Comparison of ENCODE assay signal across 1 cellular context in the genomic region with DNA sequence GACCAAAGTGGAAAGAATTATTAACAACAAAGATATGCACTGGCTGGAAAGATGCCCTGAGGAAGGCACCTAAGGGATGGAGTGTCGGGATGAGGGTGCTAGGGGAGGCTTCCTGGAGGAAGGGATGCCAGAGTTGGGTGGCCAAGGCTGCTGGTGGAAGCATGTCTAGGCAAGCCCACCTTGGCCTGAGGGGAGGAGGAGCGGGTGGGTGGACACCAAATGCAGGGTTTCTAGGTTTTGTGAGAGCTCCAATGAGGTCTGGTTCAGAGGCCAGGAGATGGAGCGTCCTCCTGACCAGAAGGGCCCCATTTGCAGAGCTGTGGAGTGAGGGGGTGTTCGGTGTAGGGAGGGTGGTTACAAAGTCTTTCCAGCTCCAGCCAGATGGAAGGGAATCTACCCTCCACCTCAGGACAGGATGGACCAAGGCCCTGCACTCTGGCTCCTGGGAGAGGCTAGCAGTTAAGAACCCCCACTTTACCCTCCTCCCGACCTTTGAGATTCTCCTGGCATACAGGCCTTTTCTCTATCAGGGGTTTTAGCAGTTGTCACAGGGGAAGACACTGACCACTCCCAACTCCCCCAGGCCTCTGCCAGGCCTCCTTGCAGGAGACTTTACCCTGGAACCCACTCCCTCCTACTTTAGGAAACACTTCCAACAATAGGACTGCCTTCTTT.
TF ChIP-seq lines count a peak whose summit lies in the region.

No MANE protein-coding gene starts in this region.

TF ChIP-seq in HCT116, 20 proteins besides CTCF, POLR2A, EP300 and RAD21 (continued from another document):
- TF ChIP-seq TCF7L2 (IDR thresholded peaks at IDR 0.05; ENCODE audit: borderline replicate concordance, extremely low read depth, insufficient read depth, insufficient read length) = no peak
- TF ChIP-seq ZFX (IDR thresholded peaks at IDR 0.05) = no peak
- no peak for TF ChIP-seq FOSL1 (IDR thresholded peaks at IDR 0.05; ENCODE audit: low read depth)
- TF ChIP-seq EGR1 (IDR thresholded peaks at IDR 0.05; ENCODE audit: low read depth) = no peak
- TF ChIP-seq SIN3A (IDR thresholded peaks at IDR 0.05; ENCODE audit: low read depth) = no peak
- TF ChIP-seq ELF1 (IDR thresholded peaks at IDR 0.05; ENCODE audit: borderline replicate concordance, low read depth) = no peak
- no peak for TF ChIP-seq YY1 (IDR thresholded peaks at IDR 0.05; ENCODE audit: extremely low read depth, insufficient replicate concordance, low read depth, low read length)
- TF ChIP-seq CEBPB (IDR thresholded peaks at IDR 0.05; ENCODE audit: low read depth) = no peak
- TF ChIP-seq JUND (IDR thresholded peaks at IDR 0.05) = no peak
- TF ChIP-seq, protein P1, sequence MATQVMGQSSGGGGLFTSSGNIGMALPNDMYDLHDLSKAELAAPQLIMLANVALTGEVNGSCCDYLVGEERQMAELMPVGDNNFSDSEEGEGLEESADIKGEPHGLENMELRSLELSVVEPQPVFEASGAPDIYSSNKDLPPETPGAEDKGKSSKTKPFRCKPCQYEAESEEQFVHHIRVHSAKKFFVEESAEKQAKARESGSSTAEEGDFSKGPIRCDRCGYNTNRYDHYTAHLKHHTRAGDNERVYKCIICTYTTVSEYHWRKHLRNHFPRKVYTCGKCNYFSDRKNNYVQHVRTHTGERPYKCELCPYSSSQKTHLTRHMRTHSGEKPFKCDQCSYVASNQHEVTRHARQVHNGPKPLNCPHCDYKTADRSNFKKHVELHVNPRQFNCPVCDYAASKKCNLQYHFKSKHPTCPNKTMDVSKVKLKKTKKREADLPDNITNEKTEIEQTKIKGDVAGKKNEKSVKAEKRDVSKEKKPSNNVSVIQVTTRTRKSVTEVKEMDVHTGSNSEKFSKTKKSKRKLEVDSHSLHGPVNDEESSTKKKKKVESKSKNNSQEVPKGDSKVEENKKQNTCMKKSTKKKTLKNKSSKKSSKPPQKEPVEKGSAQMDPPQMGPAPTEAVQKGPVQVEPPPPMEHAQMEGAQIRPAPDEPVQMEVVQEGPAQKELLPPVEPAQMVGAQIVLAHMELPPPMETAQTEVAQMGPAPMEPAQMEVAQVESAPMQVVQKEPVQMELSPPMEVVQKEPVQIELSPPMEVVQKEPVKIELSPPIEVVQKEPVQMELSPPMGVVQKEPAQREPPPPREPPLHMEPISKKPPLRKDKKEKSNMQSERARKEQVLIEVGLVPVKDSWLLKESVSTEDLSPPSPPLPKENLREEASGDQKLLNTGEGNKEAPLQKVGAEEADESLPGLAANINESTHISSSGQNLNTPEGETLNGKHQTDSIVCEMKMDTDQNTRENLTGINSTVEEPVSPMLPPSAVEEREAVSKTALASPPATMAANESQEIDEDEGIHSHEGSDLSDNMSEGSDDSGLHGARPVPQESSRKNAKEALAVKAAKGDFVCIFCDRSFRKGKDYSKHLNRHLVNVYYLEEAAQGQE (IDR thresholded peaks at IDR 0.05; ENCODE audit: low read depth) = no peak
- no peak for TF ChIP-seq EZH2phosphoT487 (IDR thresholded peaks at IDR 0.05; ENCODE audit: borderline replicate concordance)
- TF ChIP-seq, protein P2, sequence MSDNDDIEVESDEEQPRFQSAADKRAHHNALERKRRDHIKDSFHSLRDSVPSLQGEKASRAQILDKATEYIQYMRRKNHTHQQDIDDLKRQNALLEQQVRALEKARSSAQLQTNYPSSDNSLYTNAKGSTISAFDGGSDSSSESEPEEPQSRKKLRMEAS (IDR thresholded peaks at IDR 0.05) = no peak
- TF ChIP-seq, protein P3, sequence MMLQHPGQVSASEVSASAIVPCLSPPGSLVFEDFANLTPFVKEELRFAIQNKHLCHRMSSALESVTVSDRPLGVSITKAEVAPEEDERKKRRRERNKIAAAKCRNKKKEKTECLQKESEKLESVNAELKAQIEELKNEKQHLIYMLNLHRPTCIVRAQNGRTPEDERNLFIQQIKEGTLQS (IDR thresholded peaks at IDR 0.05) = no peak
- TF ChIP-seq CBX3 (IDR thresholded peaks at IDR 0.05; ENCODE audit: low read depth) = no peak
TF ChIP-seq in HCT116: peak in this region for 0.
